Comparison of ENCODE assay signal across 2 cellular contexts in genomic region chr7:38141187-38141586, GRCh38.
TF ChIP-seq lines count a peak whose summit lies in the region.

No MANE protein-coding gene starts in this region.

TF ChIP-seq in H1, 55 proteins besides CTCF, POLR2A, EP300 and RAD21:
- TF ChIP-seq SP2 (IDR thresholded peaks at IDR 0.05; ENCODE audit: low read length) (no peak), SIRT6 (IDR thresholded peaks at IDR 0.05; ENCODE audit: low read length) (no peak), EGR1 (IDR thresholded peaks at IDR 0.05; ENCODE audit: borderline replicate concordance, low read depth, low read length) (no peak), NRF1 (IDR thresholded peaks at IDR 0.05; ENCODE audit: low read depth, low read length) (no peak), MAFK (IDR thresholded peaks at IDR 0.05; ENCODE audit: low read depth, low read length) (no peak), HDAC2 (IDR thresholded peaks at IDR 0.05; ENCODE audit: borderline replicate concordance in 1 of 2, low read depth in 2 of 2, low read length in 2 of 2) (no peak), ATF2 (IDR thresholded peaks at IDR 0.05; ENCODE audit: low read length) (no peak), HDAC6 (IDR thresholded peaks at IDR 0.05; ENCODE audit: low read depth, low read length) (no peak), CTBP2 (IDR thresholded peaks at IDR 0.05; ENCODE audit: borderline replicate concordance, insufficient read depth, insufficient read length, low read length) (no peak), SP1 (IDR thresholded peaks at IDR 0.05; ENCODE audit: low read depth, low read length) (no peak), ATF3 (IDR thresholded peaks at IDR 0.05; ENCODE audit: insufficient read depth, low read depth, low read length) (no peak), E2F6 (IDR thresholded peaks at IDR 0.05) (no peak), BCL11A (IDR thresholded peaks at IDR 0.05; ENCODE audit: low read depth in 2 of 2, low read length in 2 of 2) (no peak), ZNF274 (IDR thresholded peaks at IDR 0.05; ENCODE audit: borderline replicate concordance, extremely low read depth, low read length) (no peak), MAX (IDR thresholded peaks at IDR 0.05) (no peak), POU5F1 (IDR thresholded peaks at IDR 0.05; ENCODE audit: low read depth, low read length) (no peak), RNF2 (IDR thresholded peaks at IDR 0.05; ENCODE audit: borderline replicate concordance, low read depth, low read length, missing control alignments, poor library complexity, severe bottlenecking) (no peak), NANOG (IDR thresholded peaks at IDR 0.05; ENCODE audit: insufficient read depth, low read depth, low read length, poor library complexity, severe bottlenecking) (no peak), POLR2AphosphoS5 (IDR thresholded peaks at IDR 0.05; ENCODE audit: low read depth, low read length) (no peak), BRCA1 (IDR thresholded peaks at IDR 0.05; ENCODE audit: low read depth, low read length) (no peak)

TF ChIP-seq in HEK293T, 16 proteins besides CTCF, POLR2A, EP300 and RAD21:
- TF ChIP-seq ARNT (IDR thresholded peaks at IDR 0.05) (no peak), BHLHE40 (IDR thresholded peaks at IDR 0.05; ENCODE audit: borderline replicate concordance) (no peak), SUZ12 (IDR thresholded peaks at IDR 0.05) (no peak), NFRKB (IDR thresholded peaks at IDR 0.05) (no peak), SP1 (IDR thresholded peaks at IDR 0.05) (no peak), PKNOX1 (IDR thresholded peaks at IDR 0.05) (no peak), ZNF384 (IDR thresholded peaks at IDR 0.05) (no peak), HDGF (IDR thresholded peaks at IDR 0.05; ENCODE audit: borderline replicate concordance) (no peak), FOXA1 (IDR thresholded peaks at IDR 0.05) (no peak)
